ENCODE assay signal across 26 cellular contexts in the genomic region with DNA sequence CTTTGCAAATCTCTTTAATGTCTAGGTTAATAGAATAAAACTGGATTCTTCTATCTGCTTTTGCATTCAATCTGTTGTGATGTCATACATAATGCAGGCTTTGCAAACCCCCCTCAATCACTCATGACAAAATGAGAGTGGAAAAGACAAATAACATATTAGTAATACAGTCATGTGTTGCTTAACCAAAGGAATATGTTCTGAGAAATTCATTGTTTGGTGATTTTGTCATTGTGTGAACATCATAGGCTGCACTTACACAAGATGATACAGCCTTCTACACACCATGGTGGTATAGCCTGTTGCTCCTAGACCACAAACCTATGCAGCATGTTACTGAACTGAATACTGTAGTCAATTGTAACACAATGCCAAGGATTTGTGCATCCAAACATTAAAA.
"Had no signal": no experiment of that assay in that cellular context is flagged by ENCODE, and none has a peak within 500 bp of the region (broad histone marks: within the 10 kb centered on the region; RNA-seq: fewer than 3 reads in every experiment).

No MANE protein-coding gene starts in this region.

- H3K4me2 ChIP-seq: neural progenitor cell had no signal

- FAIRE-seq: small intestine had no signal

- DNase-seq: activated B cell treated with CpG ODN at 0.5 μM for 24 hours; activated CD4-positive, alpha-beta T cell treated with anti-CD3 and anti-CD28 coated beads for 4 hours; activated CD8-positive, alpha-beta T cell treated with anti-CD3 and anti-CD28 coated beads, Interleukin-2, amount 10 ng/mL, durations not matched to agents 7 days and 5 days; activated naive CD4-positive, alpha-beta T cell treated with Interleukin-2 at 50 U/mL for 16 hours; activated T-cell treated with anti-CD3 and anti-CD28 coated beads, Interleukin-2, amount 50 U/mL, for 24 hours; anterior cingulate cortex; brain microvascular endothelial cell; cortex of kidney; effector CD4-positive, alpha-beta T cell; gastrocnemius medialis; head of caudate nucleus; left ventricle myocardium superior; mucosa of descending colon; naive thymus-derived CD4-positive, alpha-beta T cell; small intestine; stimulated activated CD4-positive, alpha-beta T cell treated with anti-CD3 and anti-CD28 coated beads, Interleukin-15, amount 100 ng/mL, for 24 hours; stimulated activated CD4-positive, alpha-beta T cell treated with anti-CD3 and anti-CD28 coated beads, Interleukin-2, amount 100 ng/mL, for 48 hours; stimulated activated naive CD8-positive, alpha-beta T cell treated with anti-CD3 and anti-CD28 coated beads, Interleukin-15, amount 100 ng/mL, for 72 hours; T-helper 1 cell; T-helper 9 cell; testis had no signal

- H3K9ac ChIP-seq: neural progenitor cell had no signal

- H3K27ac ChIP-seq: brain microvascular endothelial cell, esophagus muscularis mucosa, gastrocnemius medialis, neural progenitor cell, prostate gland, right atrium auricular region, testis had no signal

- H3K4me1 ChIP-seq: prostate gland, right atrium auricular region had no signal

- H3K4me3 ChIP-seq: esophagus muscularis mucosa, gastrocnemius medialis, mucosa of descending colon, neural progenitor cell, prostate gland, right atrium auricular region, testis had no signal

- H3K9me3 ChIP-seq: gastrocnemius medialis, prostate gland, testis had no signal

- H3K36me3 ChIP-seq: brain microvascular endothelial cell, esophagus muscularis mucosa, gastrocnemius medialis, neural progenitor cell, prostate gland, right atrium auricular region had no signal

- ATAC-seq: activated CD8-positive, alpha-beta T cell treated with anti-CD3 and anti-CD28 coated beads, Interleukin-2, amount 10 ng/mL, durations not matched to agents 7 days and 5 days; gastrocnemius medialis; left ventricle myocardium superior; mucosa of descending colon; naive thymus-derived CD4-positive, alpha-beta T cell; SK-N-SH treated with all-trans-retinoic acid at 6 μM for 48 hours; stimulated activated naive CD8-positive, alpha-beta T cell treated with anti-CD3 and anti-CD28 coated beads, Interleukin-15, amount 100 ng/mL, for 72 hours had no signal

- H3K27me3 ChIP-seq: brain microvascular endothelial cell, esophagus muscularis mucosa, gastrocnemius medialis, neural progenitor cell, right atrium auricular region, testis had no signal

- H2AFZ ChIP-seq: neural progenitor cell had no signal
